27 cellular contexts compared by ENCODE assay signal in the genomic region with DNA sequence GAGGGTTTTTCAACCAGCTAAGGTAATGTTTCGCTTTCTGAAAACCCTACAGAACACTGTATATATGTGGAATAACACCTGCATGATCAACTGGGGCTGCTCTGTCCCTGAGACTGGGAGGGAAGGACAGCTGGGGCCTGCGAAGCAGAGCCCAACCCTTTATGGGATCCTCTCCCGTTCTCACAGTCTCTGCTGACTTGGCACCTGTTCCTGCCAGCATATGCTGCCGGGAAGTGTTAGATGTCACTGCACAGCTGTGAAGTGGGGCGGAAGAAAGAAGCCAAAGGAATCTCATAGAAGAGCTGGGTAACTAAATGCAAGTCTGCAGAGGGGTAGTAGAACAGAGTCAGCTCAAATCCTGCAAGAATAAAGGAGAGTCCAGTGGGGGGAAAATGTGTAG. TPM values are rescaled to one million over a fixed set of nuclear protein-coding genes. Genes with fewer than 3 reads are reported as not detected.
DNase-seq lines count a peak whose midpoint lies in the region; ATAC-seq and TF ChIP-seq lines count a peak whose summit lies in the region.
"Had no signal": no experiment of that assay in that cellular context is flagged by ENCODE, and none has a peak within 500 bp of the region (broad histone marks: within the 10 kb centered on the region; RNA-seq: fewer than 3 reads in every experiment).

No MANE protein-coding gene starts in this region.

- H3K4me1 Mint-ChIP-seq in nephron = peaks cover 54% of the 10 kb centered on the region
- H3K4me1 Mint-ChIP-seq: memory B cell; naive thymus-derived CD8-positive, alpha-beta T cell had no signal

- H3K4me1 ChIP-seq in right atrium auricular region (peaks cover 0 to 12% of the 10 kb centered on the region in 2 donors), gastroesophageal sphincter (peaks cover 0 to 37% (median 2%) of the 10 kb centered on the region in 3 donors)
- H3K4me1 ChIP-seq: Caco-2, HAP-1, uterus had no signal

- WGBS in gastroesophageal sphincter (ENCODE audit: low coverage in 1 of 2), 2 donors = 17% methylated on average over 5 of the region's 5 CpGs; no CpG with 5 or more reads in 1 of the 2 donors

- TF ChIP-seq CTCF in right atrium auricular region (IDR thresholded peaks at IDR 0.05) (no peak), gastroesophageal sphincter (IDR thresholded peaks at IDR 0.05) (no peak), nephron (IDR thresholded peaks at IDR 0.05; ENCODE audit: unreplicated experiment in 3 of 3) (no peak)

- H3K4me3 Mint-ChIP-seq in nephron = peak overlapping the region in 1 of 3 experiments; percentile 33
- H3K4me3 Mint-ChIP-seq: activated T-helper 1 cell treated with anti-CD3 and anti-CD28 coated beads, Interleukin-12 subunit alpha, Interleukin-12 subunit beta, Interleukin-2, Interleukin-4 antibody, amounts not matched to agents 30 ng/mL and 10 ng/mL and 1 ng/mL, durations not matched to agents 14 hours and 24 hours and 36 hours; memory B cell; naive thymus-derived CD8-positive, alpha-beta T cell had no signal

- ATAC-seq in Right ventricle myocardium inferior (peak; percentile 95), gastroesophageal sphincter (peak; percentile 70), GM21447 (IDR thresholded peaks at IDR 0.05; ENCODE audit: unreplicated experiment) (no peak)
- ATAC-seq: activated CD4-positive, CD25-positive, alpha-beta regulatory T cell treated with anti-CD3 and anti-CD28 coated beads, Interleukin-2, amount 50 U/mL, for 24 hours; activated naive CD4-positive, alpha-beta T cell treated with anti-CD3 and anti-CD28 coated beads, Interleukin-2, amount 50 U/mL, for 72 hours; naive thymus-derived CD8-positive, alpha-beta T cell had no signal

- H3K36me3 ChIP-seq in right atrium auricular region = no peaks in the 10 kb centered on the region
- no peaks in the 10 kb centered on the region for H3K36me3 ChIP-seq in gastroesophageal sphincter
- H3K36me3 ChIP-seq: HAP-1, uterus had no signal

- H3K36me3 Mint-ChIP-seq in nephron (ENCODE audit: low read depth) = no peaks in the 10 kb centered on the region
- H3K36me3 Mint-ChIP-seq: activated naive CD4-positive, alpha-beta T cell treated with anti-CD3 and anti-CD28 coated beads, Interleukin-2, amount 50 U/mL, for 72 hours; memory B cell; naive thymus-derived CD8-positive, alpha-beta T cell had no signal

- no peaks in the 10 kb centered on the region for H3K9me3 Mint-ChIP-seq in nephron
- H3K9me3 Mint-ChIP-seq: activated T-helper 1 cell treated with anti-CD3 and anti-CD28 coated beads, Interleukin-12 subunit alpha, Interleukin-12 subunit beta, Interleukin-2, Interleukin-4 antibody, amounts not matched to agents 30 ng/mL and 10 ng/mL and 1 ng/mL, durations not matched to agents 14 hours and 24 hours and 36 hours; memory B cell had no signal

- no peaks in the 10 kb centered on the region for H3K27me3 ChIP-seq in right atrium auricular region
- no peaks in the 10 kb centered on the region for H3K27me3 ChIP-seq in gastroesophageal sphincter
- H3K27me3 ChIP-seq: uterus had no signal

- H3K27ac ChIP-seq in right atrium auricular region = no peak overlapping the region
- peak overlapping the region in 1 of 4 donors; percentile 42 for H3K27ac ChIP-seq in gastroesophageal sphincter
- H3K27ac ChIP-seq: uterus had no signal

- DNase-seq in Right ventricle myocardium inferior (ENCODE audit: missing footprints) (peak; percentile 79), right atrium auricular region (ENCODE audit: low spot score) (no peak), superior temporal gyrus (ENCODE audit: extremely low spot score) (peak; percentile 68), AML-193 (lab: John Stamatoyannopoulos, UW) (no peak), DMS153 (lab: John Stamatoyannopoulos, UW) (no peak)
- DNase-seq: Caco-2; cortex of kidney; Karpas-422; naive thymus-derived CD8-positive, alpha-beta T cell; NCI-H1092; NCI-H2029 treated with DMSO at 0.1 percent for 48 hours; stimulated activated CD4-positive, alpha-beta T cell treated with anti-CD3 and anti-CD28 coated beads, Interleukin-12 subunit alpha, Interleukin-12 subunit beta, amount 100 ng/mL, for 4 hours; uterus had no signal

- no peak for TF ChIP-seq EP300 in gastroesophageal sphincter (IDR thresholded peaks at IDR 0.05)

- peak overlapping the region in 2 of 3 experiments; percentile 17 to 73 for H3K27ac Mint-ChIP-seq in nephron
- H3K27ac Mint-ChIP-seq: activated naive CD4-positive, alpha-beta T cell treated with anti-CD3 and anti-CD28 coated beads, Interleukin-2, amount 50 U/mL, for 72 hours; activated T-helper 1 cell treated with anti-CD3 and anti-CD28 coated beads, Interleukin-12 subunit alpha, Interleukin-12 subunit beta, Interleukin-2, Interleukin-4 antibody, amounts not matched to agents 30 ng/mL and 10 ng/mL and 1 ng/mL, durations not matched to agents 14 hours and 24 hours and 36 hours; memory B cell; progenitor cell of endocrine pancreas had no signal

- H3K4me3 ChIP-seq in right atrium auricular region (no peak overlapping the region), gastroesophageal sphincter (no peak overlapping the region)
- H3K4me3 ChIP-seq: HAP-1, uterus had no signal

- no peak for TF ChIP-seq POLR2A in gastroesophageal sphincter (IDR thresholded peaks at IDR 0.05)

- intact Hi-C loops in Right ventricle myocardium inferior (cut with DNase I) = no loop called here

- H3K9me3 ChIP-seq in right atrium auricular region (no peaks in the 10 kb centered on the region), gastroesophageal sphincter (no peaks in the 10 kb centered on the region)
- H3K9me3 ChIP-seq: Caco-2, HAP-1, uterus had no signal

- no peaks in the 10 kb centered on the region for H3K27me3 Mint-ChIP-seq in nephron (ENCODE audit: low read depth)
- H3K27me3 Mint-ChIP-seq: memory B cell, progenitor cell of endocrine pancreas had no signal

RNA-seq across cellular contexts. Expression of a gene that starts 29.6 kb away (rescaled TPM):
- total RNA-seq in Right ventricle myocardium inferior = 0.38 TPM
- total RNA-seq in right atrium auricular region = under 1 TPM in 1 of 2 donors, not detected in 1; 0.04 TPM
- total RNA-seq in gastroesophageal sphincter = 1 to 10 TPM in 2 of 4 donors, under 1 TPM in 2; 0.31 to 3.1 (median 1.7) TPM
- total RNA-seq: A172; activated CD8-positive, alpha-beta memory T cell treated with anti-CD3 and anti-CD28 coated beads for 36 hours; activated naive CD4-positive, alpha-beta T cell treated with anti-CD3 and anti-CD28 coated beads, Interleukin-2, amount 50 U/mL, for 72 hours; activated T-helper 1 cell treated with anti-CD3 and anti-CD28 coated beads, Interleukin-12 subunit alpha, Interleukin-12 subunit beta, Interleukin-2, Interleukin-4 antibody, amounts not matched to agents 30 ng/mL and 10 ng/mL and 1 ng/mL, durations not matched to agents 14 hours and 24 hours and 36 hours; Caco-2; endothelial cell of umbilical vein; naive thymus-derived CD8-positive, alpha-beta T cell; NCI-H460; subcutaneous adipose tissue had no signal

Comparison
In these comparisons a context has a peak if more than half of its experiments do, and no peak if none do; other contexts are left out.
1. DNase-seq: peak in Right ventricle myocardium inferior (single experiment) and superior temporal gyrus (single experiment); none in right atrium auricular region (single experiment), AML-193 (0 of 2) and DMS153 (single experiment).